ENCODE assay signal across 2 cellular contexts in genomic region chr1:170063109-170063826, GRCh38.
A peak's percentile ranks its signal among the peaks of the same experiment; 100 is the strongest.
TF ChIP-seq lines count a peak whose summit lies in the region.

No MANE protein-coding gene starts in this region.

TF ChIP-seq in SK-N-SH, 30 proteins besides CTCF, POLR2A, EP300 and RAD21:
- TF ChIP-seq PBX3 (IDR thresholded peaks at IDR 0.05) (0 out of 2 replicates have a peak, but pooled peaks have one; percentile 12), POLR2AphosphoS5 (IDR thresholded peaks at IDR 0.05; ENCODE audit: low read depth, low read length) (no peak)

TF ChIP-seq in SK-N-SH treated with all-trans-retinoic acid at 6 μM for 48 hours, 23 proteins besides CTCF, POLR2A, EP300 and RAD21:
- TF ChIP-seq TSHZ2 (CRISPR knock-in tag; IDR thresholded peaks at IDR 0.05) = no peak
- TF ChIP-seq GLIS3 (CRISPR knock-in tag; IDR thresholded peaks at IDR 0.05) = no peak
TF ChIP-seq in SK-N-SH treated with all-trans-retinoic acid at 6 μM for 48 hours: peak in this region for 0.
